Comparison of ENCODE assay signal across 1 cellular context in the genomic region with DNA sequence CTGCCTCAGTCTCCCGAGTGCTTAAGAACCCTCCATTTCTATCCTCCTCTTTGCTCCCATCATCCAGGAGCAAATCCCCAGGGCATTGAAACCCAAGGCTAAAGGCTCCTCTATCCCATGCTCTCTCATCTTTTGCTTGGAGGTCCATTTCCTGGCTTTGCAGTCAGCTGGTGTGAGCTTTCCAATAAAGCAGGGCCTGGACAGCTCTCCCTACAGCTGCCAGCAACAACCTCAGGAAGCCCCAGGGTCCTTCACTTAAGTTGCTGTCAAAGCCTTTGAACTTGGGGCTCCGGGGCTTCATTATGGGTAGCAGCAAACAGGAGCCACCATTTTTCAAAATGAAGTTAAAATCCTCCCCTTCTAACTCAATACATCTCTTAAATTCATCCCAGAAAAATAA.
TF ChIP-seq lines count a peak whose summit lies in the region.

No MANE protein-coding gene starts in this region.

TF ChIP-seq in IMR-90, 13 proteins besides CTCF, POLR2A, EP300 and RAD21 (continued from another document):
- no peak for TF ChIP-seq RFX5 (IDR thresholded peaks at IDR 0.05; ENCODE audit: low read depth, low read length)
- TF ChIP-seq SMC3 (IDR thresholded peaks at IDR 0.05; ENCODE audit: low read depth, low read length) = no peak
- TF ChIP-seq RCOR1 (IDR thresholded peaks at IDR 0.05; ENCODE audit: insufficient replicate concordance, low read length) = no peak
- TF ChIP-seq NFE2L2 (IDR thresholded peaks at IDR 0.05; ENCODE audit: low read depth, low read length) = no peak
- TF ChIP-seq, protein P1, sequence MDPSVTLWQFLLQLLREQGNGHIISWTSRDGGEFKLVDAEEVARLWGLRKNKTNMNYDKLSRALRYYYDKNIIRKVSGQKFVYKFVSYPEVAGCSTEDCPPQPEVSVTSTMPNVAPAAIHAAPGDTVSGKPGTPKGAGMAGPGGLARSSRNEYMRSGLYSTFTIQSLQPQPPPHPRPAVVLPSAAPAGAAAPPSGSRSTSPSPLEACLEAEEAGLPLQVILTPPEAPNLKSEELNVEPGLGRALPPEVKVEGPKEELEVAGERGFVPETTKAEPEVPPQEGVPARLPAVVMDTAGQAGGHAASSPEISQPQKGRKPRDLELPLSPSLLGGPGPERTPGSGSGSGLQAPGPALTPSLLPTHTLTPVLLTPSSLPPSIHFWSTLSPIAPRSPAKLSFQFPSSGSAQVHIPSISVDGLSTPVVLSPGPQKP (IDR thresholded peaks at IDR 0.05; ENCODE audit: borderline replicate concordance, low read depth, low read length) = no peak
- no peak for TF ChIP-seq MAFK (IDR thresholded peaks at IDR 0.05; ENCODE audit: low read depth, low read length)
- no peak for TF ChIP-seq BHLHE40 (IDR thresholded peaks at IDR 0.05; ENCODE audit: low read depth, low read length)
- no peak for TF ChIP-seq CEBPB (IDR thresholded peaks at IDR 0.05; ENCODE audit: low read depth, low read length)
- no peak for TF ChIP-seq CHD1 (IDR thresholded peaks at IDR 0.05; ENCODE audit: low read depth, low read length)
- no peak for TF ChIP-seq FOS (IDR thresholded peaks at IDR 0.05; ENCODE audit: low read depth, low read length)
- no peak for TF ChIP-seq MAZ (IDR thresholded peaks at IDR 0.05; ENCODE audit: borderline replicate concordance, low read depth, low read length)
